ENCODE assay signal across 16 cellular contexts in genomic region chr2:46539327-46540276, GRCh38. TPM values are rescaled to one million over a fixed set of nuclear protein-coding genes. Genes with fewer than 3 reads are reported as not detected.
DNase-seq lines count a peak whose midpoint lies in the region; ATAC-seq and TF ChIP-seq lines count a peak whose summit lies in the region.
"Had no signal": no experiment of that assay in that cellular context is flagged by ENCODE, and none has a peak within 500 bp of the region (broad histone marks: within the 10 kb centered on the region; RNA-seq: fewer than 3 reads in every experiment).

No MANE protein-coding gene starts in this region.

- H3K18ac ChIP-seq in IMR-90 (ENCODE audit: low read depth, low read length), result no peak overlapping the region

- no peak overlapping the region for H3K23ac ChIP-seq in IMR-90 (ENCODE audit: low read depth, low read length)

- H3K27ac ChIP-seq in CD4-positive, alpha-beta memory T cell (ENCODE audit: low read depth, low read length), result no peak overlapping the region
- no peak overlapping the region for H3K27ac ChIP-seq in IMR-90 (ENCODE audit: insufficient read depth, low read length)
- no peak overlapping the region for H3K27ac ChIP-seq in neural progenitor cell

- POLR2A ChIA-PET in CD4-positive, alpha-beta memory T cell (lab: Charles Lee; ENCODE audit: partially characterized antibody), result interaction anchor here (1.1 kb wide), 1 partner anchor 25 kb away, joined by 4 read pairs; no protein-coding TSS in a partner anchor
- POLR2A ChIA-PET in IMR-90 (lab: Charles Lee; ENCODE audit: unreplicated experiment), result interaction anchor here (0.6 kb wide), 3 partner anchors 14 to 1746 kb away, joined by 8 to 11 read pairs (median 8); no protein-coding TSS in a partner anchor

- peak overlapping the region; percentile 18 for H2AK9ac ChIP-seq in IMR-90 (replicated peaks; ENCODE audit: low read depth, low read length, poor library complexity)

- H2BK5ac ChIP-seq in IMR-90 (ENCODE audit: low read depth, low read length, poor library complexity, severe bottlenecking), result no peak overlapping the region

- 0 out of 2 replicates have a peak overlapping the region, but pooled peaks have one; percentile 13 for H2BK20ac ChIP-seq in IMR-90 (ENCODE audit: low read depth, low read length)

- TF ChIP-seq CTCF in IMR-90 (conservative IDR thresholded peaks at IDR 0.05; ENCODE audit: low read depth, low read length), result no peak
- no peak for TF ChIP-seq CTCF in neural progenitor cell (IDR thresholded peaks at IDR 0.05)

- no peak overlapping the region; a peak in 1 of 4 replicates for H4K8ac ChIP-seq in IMR-90 (ENCODE audit: low read depth in 2 of 2, low read length in 2 of 2)

- no peak overlapping the region for H2BK15ac ChIP-seq in IMR-90 (ENCODE audit: low read depth, low read length)

- dilution Hi-C loops in IMR-90 (cut with HindIII; ENCODE audit: low sequenced_read_pairs, unreplicated experiment), result no loop called here

- H3K36me3 ChIP-seq in CD4-positive, alpha-beta memory T cell (ENCODE audit: insufficient read depth, low read length), result no peaks in the 10 kb centered on the region
- H3K36me3 ChIP-seq in IMR-90 (ENCODE audit: control insufficient read depth, insufficient read depth, low read length) (no peaks in the 10 kb centered on the region), neural progenitor cell (no peaks in the 10 kb centered on the region)
- H3K36me3 ChIP-seq: ascending aorta, upper lobe of right lung had no signal

- no peak overlapping the region for H3K4me2 ChIP-seq in IMR-90 (ENCODE audit: low read depth, low read length)
- no peak overlapping the region for H3K4me2 ChIP-seq in neural progenitor cell

- no peak overlapping the region for H2BK120ac ChIP-seq in IMR-90 (ENCODE audit: low read depth, low read length)

- no peak overlapping the region for H3K4me3 ChIP-seq in CD4-positive, alpha-beta memory T cell (ENCODE audit: low read length in 2 of 2)
- no peak overlapping the region for H3K4me3 ChIP-seq in IMR-90 (ENCODE audit: insufficient read depth, low read depth, low read length)
- H3K4me3 ChIP-seq in neural progenitor cell, result no peak overlapping the region
- H3K4me3 ChIP-seq: ascending aorta, mucosa of descending colon, upper lobe of right lung had no signal

- intact Hi-C loops in CD4-positive, alpha-beta memory T cell (cut with micrococcal nuclease), result no loop called here
- intact Hi-C loops in IMR-90 (cut with micrococcal nuclease), result no loop called here
- intact Hi-C loops in dendritic cell treated with granulocyte-macrophage colony-stimulating factor and Interleukin-4, amounts not matched to agents 40 ng/mL and 50 ng/mL, for 4 days (cut with micrococcal nuclease), result no loop called here

- no peak overlapping the region; the same call in 1 of the 2 replicates for H3K4ac ChIP-seq in IMR-90 (ENCODE audit: low read depth, low read length)

- BruUV-seq in IMR-90 (replicated peaks; lab: Mats Ljungman, UMichigan), result no TSS peak

- 0 out of 2 replicates have a peak overlapping the region, but pooled peaks have one; percentile 10 for H3K14ac ChIP-seq in IMR-90 (replicated peaks; ENCODE audit: low read depth, low read length)

- peaks cover 0 to 3% of the 10 kb centered on the region in 2 donors for H3K36me3 Mint-ChIP-seq in CD4-positive, alpha-beta memory T cell
- H3K36me3 Mint-ChIP-seq in dendritic cell treated with granulocyte-macrophage colony-stimulating factor and Interleukin-4, amounts not matched to agents 40 ng/mL and 50 ng/mL, for 4 days (ENCODE audit: low read depth), result peaks cover 19% of the 10 kb centered on the region
- peaks cover 3% of the 10 kb centered on the region for H3K36me3 Mint-ChIP-seq in neural progenitor cell
- H3K36me3 Mint-ChIP-seq in activated T-helper 17 cell treated with anti-CD3 and anti-CD28 coated beads, Interleukin-2, amount 50 U/mL, for 72 hours (ENCODE audit: low read depth), result peaks cover 4% of the 10 kb centered on the region

- peaks cover 16% of the 10 kb centered on the region for H3K9me1 ChIP-seq in IMR-90 (ENCODE audit: insufficient read depth, low read length)

- ATAC-seq in IMR-90 (ENCODE audit: low read depth) (no peak), HG03378 (IDR thresholded peaks at IDR 0.05; ENCODE audit: unreplicated experiment) (no peak)
- ATAC-seq in activated T-helper 17 cell treated with anti-CD3 and anti-CD28 coated beads, Interleukin-2, amount 50 U/mL, for 72 hours (replicated peaks), result no peak
- ATAC-seq: mucosa of descending colon, upper lobe of right lung had no signal

- H3K27me3 Mint-ChIP-seq in CD4-positive, alpha-beta memory T cell, result no peaks in the 10 kb centered on the region
- no peaks in the 10 kb centered on the region for H3K27me3 Mint-ChIP-seq in dendritic cell treated with granulocyte-macrophage colony-stimulating factor and Interleukin-4, amounts not matched to agents 40 ng/mL and 50 ng/mL, for 4 days
- peaks cover 3% of the 10 kb centered on the region for H3K27me3 Mint-ChIP-seq in neural progenitor cell (ENCODE audit: insufficient read depth, low read depth)
- H3K27me3 Mint-ChIP-seq in activated T-helper 17 cell treated with anti-CD3 and anti-CD28 coated beads, Interleukin-2, amount 50 U/mL, for 72 hours, result no peaks in the 10 kb centered on the region

- DNase-seq in CD4-positive, alpha-beta memory T cell, result no peak
- DNase-seq in IMR-90 (no peak), neural progenitor cell (ENCODE audit: low spot score) (no peak), NCI-H748 (lab: John Stamatoyannopoulos, UW; ENCODE audit: unreplicated experiment) (no peak)
- DNase-seq in effector CD8-positive, alpha-beta T cell (lab: John Stamatoyannopoulos, UW), result no peak
- DNase-seq: activated CD8-positive, alpha-beta memory T cell treated with anti-CD3 and anti-CD28 coated beads for 24 hours; mucosa of descending colon; NCI-H2081 treated with DMSO at 0.1 percent for 48 hours; NCI-H524 treated with DMSO at 0.1 percent for 48 hours; stimulated activated naive CD4-positive, alpha-beta T cell treated with Interleukin-2 at 50 U/mL for 16 hours; upper lobe of right lung had no signal

- H4K5ac ChIP-seq in IMR-90 (ENCODE audit: low read depth, low read length), result no peak overlapping the region

- H3K27me3 ChIP-seq in CD4-positive, alpha-beta memory T cell (ENCODE audit: insufficient read depth, low read length), result no peaks in the 10 kb centered on the region
- H3K27me3 ChIP-seq in IMR-90 (ENCODE audit: control insufficient read depth, insufficient read depth, low read length) (no peaks in the 10 kb centered on the region), neural progenitor cell (peaks cover 19% of the 10 kb centered on the region)
- H3K27me3 ChIP-seq: ascending aorta, dorsolateral prefrontal cortex, upper lobe of right lung had no signal

- no peak for TF ChIP-seq POLR2A in IMR-90 (IDR thresholded peaks at IDR 0.05; ENCODE audit: low read depth, low read length)

- no peaks in the 10 kb centered on the region for H3K9me3 ChIP-seq in CD4-positive, alpha-beta memory T cell (ENCODE audit: control insufficient read depth in 1 of 2, low read length in 2 of 2)
- no peaks in the 10 kb centered on the region for H3K9me3 ChIP-seq in IMR-90 (ENCODE audit: control insufficient read depth, insufficient read depth, low read length)
- no peaks in the 10 kb centered on the region for H3K9me3 ChIP-seq in neural progenitor cell (ENCODE audit: low read depth)
- H3K9me3 ChIP-seq: ascending aorta, mucosa of descending colon, upper lobe of right lung had no signal

- no peaks in the 10 kb centered on the region for H3K79me2 ChIP-seq in neural progenitor cell (ENCODE audit: low read depth)

- H2AFZ ChIP-seq in IMR-90 (replicated peaks; ENCODE audit: low read length, poor library complexity) (no peak overlapping the region), neural progenitor cell (replicated peaks) (no peak overlapping the region)

- peak overlapping the region; percentile 43; the same call in 1 of the 2 replicates for H2AK5ac ChIP-seq in IMR-90 (ENCODE audit: low read depth, low read length)

- no peak overlapping the region; the same call in 1 of the 2 replicates for H4K91ac ChIP-seq in IMR-90 (ENCODE audit: insufficient read depth, low read depth, low read length)

- H3K9me3 Mint-ChIP-seq in CD4-positive, alpha-beta memory T cell, result no peaks in the 10 kb centered on the region
- no peaks in the 10 kb centered on the region for H3K9me3 Mint-ChIP-seq in dendritic cell treated with granulocyte-macrophage colony-stimulating factor and Interleukin-4, amounts not matched to agents 40 ng/mL and 50 ng/mL, for 4 days
- H3K9me3 Mint-ChIP-seq in neural progenitor cell, result no peaks in the 10 kb centered on the region
- no peaks in the 10 kb centered on the region for H3K9me3 Mint-ChIP-seq in activated T-helper 17 cell treated with anti-CD3 and anti-CD28 coated beads, Interleukin-2, amount 50 U/mL, for 72 hours

- H3K56ac ChIP-seq in IMR-90 (ENCODE audit: extremely low read depth, insufficient read depth, low read length), result 0 out of 2 replicates have a peak overlapping the region, but pooled peaks have one; percentile 4

- H4K20me1 ChIP-seq in IMR-90 (ENCODE audit: insufficient read depth, low read length) (peaks cover 9% of the 10 kb centered on the region), neural progenitor cell (ENCODE audit: low read depth) (peaks cover 12% of the 10 kb centered on the region)

- H3K9ac ChIP-seq in IMR-90 (ENCODE audit: low read depth, low read length), result no peak overlapping the region
- H3K9ac ChIP-seq in neural progenitor cell, result no peak overlapping the region

- peaks cover 9 to 29% of the 10 kb centered on the region in 2 experiments for H3K79me1 ChIP-seq in IMR-90 (ENCODE audit: low read depth in 1 of 2, low read length in 2 of 2)

- H3K4me1 ChIP-seq in CD4-positive, alpha-beta memory T cell (ENCODE audit: insufficient read depth, low read length), result peaks cover 55% of the 10 kb centered on the region
- peaks cover 18% of the 10 kb centered on the region for H3K4me1 ChIP-seq in IMR-90 (ENCODE audit: control insufficient read depth, insufficient read depth, low read length)
- H3K4me1 ChIP-seq in neural progenitor cell, result no peaks in the 10 kb centered on the region

- peak overlapping the region; percentile 10 to 92 (median 53) for H3K27ac Mint-ChIP-seq in CD4-positive, alpha-beta memory T cell
- peak overlapping the region; percentile 99 for H3K27ac Mint-ChIP-seq in dendritic cell treated with granulocyte-macrophage colony-stimulating factor and Interleukin-4, amounts not matched to agents 40 ng/mL and 50 ng/mL, for 4 days
- H3K27ac Mint-ChIP-seq in neural progenitor cell, result peak overlapping the region; percentile 0
- no peak overlapping the region for H3K27ac Mint-ChIP-seq in activated T-helper 17 cell treated with anti-CD3 and anti-CD28 coated beads, Interleukin-2, amount 50 U/mL, for 72 hours

- peaks cover 14% of the 10 kb centered on the region for H3F3A ChIP-seq in neural progenitor cell (ENCODE audit: low read depth)

- peaks cover 41 to 86% (median 64%) of the 10 kb centered on the region in 4 donors for H3K4me1 Mint-ChIP-seq in CD4-positive, alpha-beta memory T cell
- peaks cover 86% of the 10 kb centered on the region for H3K4me1 Mint-ChIP-seq in dendritic cell treated with granulocyte-macrophage colony-stimulating factor and Interleukin-4, amounts not matched to agents 40 ng/mL and 50 ng/mL, for 4 days (ENCODE audit: low read depth)
- peaks cover 29% of the 10 kb centered on the region for H3K4me1 Mint-ChIP-seq in neural progenitor cell
- peaks cover 37% of the 10 kb centered on the region for H3K4me1 Mint-ChIP-seq in activated T-helper 17 cell treated with anti-CD3 and anti-CD28 coated beads, Interleukin-2, amount 50 U/mL, for 72 hours

- 90% methylated on average over 7 of the region's 7 CpGs; no CpG with 5 or more reads in 1 of the 2 experiments for WGBS in IMR-90 (ENCODE audit: extremely low coverage in 2 of 2, insufficient read length in 1 of 2), 2 experiments

- in situ Hi-C loops in IMR-90 (cut with MboI; ENCODE audit: low sequenced_read_pairs), result no loop called here

- CTCF ChIA-PET in CD4-positive, alpha-beta memory T cell (lab: Charles Lee; ENCODE audit: partially characterized antibody), result interaction anchor here (0.9 to 2.1 kb wide), 6 partner anchors 9 to 69 kb away, joined by 3 to 8 read pairs (median 4); no protein-coding TSS in a partner anchor
- CTCF ChIA-PET in IMR-90 (lab: Yijun Ruan, JAX), result interaction anchor here (0.6 to 1.1 kb wide), 3 partner anchors 10 to 769 kb away, joined by 3 to 4 read pairs (median 3); no protein-coding TSS in a partner anchor

- H3K4me3 Mint-ChIP-seq in CD4-positive, alpha-beta memory T cell, result peak overlapping the region in 5 of 8 donors; percentile 12 to 77 (median 60)
- H3K4me3 Mint-ChIP-seq in dendritic cell treated with granulocyte-macrophage colony-stimulating factor and Interleukin-4, amounts not matched to agents 40 ng/mL and 50 ng/mL, for 4 days, result no peak overlapping the region
- H3K4me3 Mint-ChIP-seq in neural progenitor cell, result no peak overlapping the region
- H3K4me3 Mint-ChIP-seq in activated T-helper 17 cell treated with anti-CD3 and anti-CD28 coated beads, Interleukin-2, amount 50 U/mL, for 72 hours, result no peak overlapping the region

- no peak for TF ChIP-seq RAD21 in IMR-90 (IDR thresholded peaks at IDR 0.05; ENCODE audit: low read length)

RNA-seq across cellular contexts. Expression of gene RHOQ, which starts 2.7 kb away (rescaled TPM):
- total RNA-seq in CD4-positive, alpha-beta memory T cell, result 10 to 100 TPM; 26.5 to 30.6 TPM
- 1 to 10 TPM in 1 of 2 donors, under 1 TPM in 1; 0.46 to 2.3 TPM for polyA plus RNA-seq in CD4-positive, alpha-beta memory T cell
- total RNA-seq in IMR-90 (2012; rRNA removed) (50.7 and 70.3 TPM in 2 replicates), neural progenitor cell (ENCODE audit: low replicate concordance) (17.4 and 20.8 TPM in 2 replicates)
- polyA plus RNA-seq in IMR-90 (2012; rRNA removed), result 41.4 and 46.3 TPM in 2 replicates
- 19.0 and 20.9 TPM in 2 replicates for polyA plus RNA-seq in IMR-90 (2012; cell fraction: cytosol; rRNA removed)
- 37.4 and 90.3 TPM in 2 replicates for polyA plus RNA-seq in IMR-90 (2012; cell fraction: nucleus; rRNA removed; ENCODE audit: low replicate concordance)
- 1 to 10 TPM; 5.2 to 8.4 TPM for total RNA-seq in activated T-helper 17 cell treated with anti-CD3 and anti-CD28 coated beads, Interleukin-2, amount 50 U/mL, for 72 hours

RNA-seq across cellular contexts. Expression of gene ATP6V1E2, which starts 2.8 kb away (rescaled TPM):
- total RNA-seq in CD4-positive, alpha-beta memory T cell, result 10 to 100 TPM; 22.8 to 25.5 TPM
- polyA plus RNA-seq in CD4-positive, alpha-beta memory T cell, result 1 to 10 TPM; 6.8 to 9.6 TPM
- total RNA-seq in IMR-90 (2012; rRNA removed) (4.4 and 4.8 TPM in 2 replicates), neural progenitor cell (ENCODE audit: low replicate concordance) (1.9 and 3.6 TPM in 2 replicates)
- polyA plus RNA-seq in IMR-90 (2012; rRNA removed), result 4.0 and 5.3 TPM in 2 replicates
- 2.1 and 2.3 TPM in 2 replicates for polyA plus RNA-seq in IMR-90 (2012; cell fraction: cytosol; rRNA removed)
- polyA plus RNA-seq in IMR-90 (2012; cell fraction: nucleus; rRNA removed; ENCODE audit: low replicate concordance), result 1.1 and 2.4 TPM in 2 replicates
- 1 to 10 TPM; 2.2 to 5.2 TPM for total RNA-seq in activated T-helper 17 cell treated with anti-CD3 and anti-CD28 coated beads, Interleukin-2, amount 50 U/mL, for 72 hours

Comparison
In these comparisons a context has a peak if more than half of its experiments do, and no peak if none do; other contexts are left out.
1. H3K4me3 Mint-ChIP-seq: peak in CD4-positive, alpha-beta memory T cell (5 of 8); none in dendritic cell treated with granulocyte-macrophage colony-stimulating factor and Interleukin-4, amounts not matched to agents 40 ng/mL and 50 ng/mL, for 4 days (single experiment), neural progenitor cell (single experiment) and activated T-helper 17 cell treated with anti-CD3 and anti-CD28 coated beads, Interleukin-2, amount 50 U/mL, for 72 hours (single experiment).